ENCODE assay signal across 1 cellular context in genomic region chr7:100247152-100247757, GRCh38.
TF ChIP-seq lines count a peak whose summit lies in the region.

No MANE protein-coding gene starts in this region.

TF ChIP-seq in HepG2, 621 proteins besides CTCF, POLR2A, EP300 and RAD21 (continued from another document):
- TF ChIP-seq NR2F6 (IDR thresholded peaks at IDR 0.05) (peak; percentile 51; the same call in 1 of the 2 replicates), NR2F6 (CRISPR knock-in tag; IDR thresholded peaks at IDR 0.05) (peak; percentile 74), ZMAT3 (CRISPR knock-in tag; conservative IDR thresholded peaks at IDR 0.05) (no peak), ZNF547 (CRISPR knock-in tag; IDR thresholded peaks at IDR 0.05) (no peak), KDM6A (CRISPR knock-in tag; IDR thresholded peaks at IDR 0.05; ENCODE audit: low read depth) (0 out of 2 replicates have a peak, but pooled peaks have one; percentile 36), ZNF484 (CRISPR knock-in tag; IDR thresholded peaks at IDR 0.05; ENCODE audit: borderline replicate concordance, low read depth) (no peak), SOX6 (IDR thresholded peaks at IDR 0.05) (no peak), SOX6 (CRISPR knock-in tag; IDR thresholded peaks at IDR 0.05) (peak; percentile 74), KMT2B (CRISPR knock-in tag; IDR thresholded peaks at IDR 0.05) (0 out of 2 replicates have a peak, but pooled peaks have one; percentile 42), MED1 (CRISPR knock-in tag; IDR thresholded peaks at IDR 0.05) (peak; percentile 64), LCORL (IDR thresholded peaks at IDR 0.05) (no peak), LCORL (CRISPR knock-in tag; IDR thresholded peaks at IDR 0.05) (peak; percentile 73), ZNF343 (CRISPR knock-in tag; IDR thresholded peaks at IDR 0.05) (0 out of 2 replicates have a peak, but pooled peaks have one; percentile 50), ETS1 (CRISPR knock-in tag; IDR thresholded peaks at IDR 0.05) (no peak), CREM (IDR thresholded peaks at IDR 0.05) (peak; percentile 34; the same call in 1 of the 2 replicates), CREM (CRISPR knock-in tag; IDR thresholded peaks at IDR 0.05) (no peak), E2F1 (CRISPR knock-in tag; IDR thresholded peaks at IDR 0.05) (no peak), ZNF263 (CRISPR knock-in tag; IDR thresholded peaks at IDR 0.05) (0 out of 2 replicates have a peak, but pooled peaks have one; percentile 21), ZNF296 (CRISPR knock-in tag; conservative IDR thresholded peaks at IDR 0.05) (no peak), ZBTB2 (CRISPR knock-in tag; IDR thresholded peaks at IDR 0.05; ENCODE audit: low read depth) (no peak), ZNF609 (CRISPR knock-in tag; IDR thresholded peaks at IDR 0.05; ENCODE audit: borderline replicate concordance) (peak; percentile 52; the same call in 1 of the 2 replicates), SAP130 (CRISPR knock-in tag; IDR thresholded peaks at IDR 0.05; ENCODE audit: low read depth) (peak; percentile 88), FOSL2 (CRISPR knock-in tag; IDR thresholded peaks at IDR 0.05) (peak; percentile 92), ADNP (CRISPR knock-in tag; IDR thresholded peaks at IDR 0.05) (0 out of 2 replicates have a peak, but pooled peaks have one; percentile 37), ZNF17 (CRISPR knock-in tag; IDR thresholded peaks at IDR 0.05) (no peak), GFI1 (CRISPR knock-in tag; IDR thresholded peaks at IDR 0.05; ENCODE audit: borderline replicate concordance) (no peak), FOXA3 (CRISPR knock-in tag; IDR thresholded peaks at IDR 0.05) (peak; percentile 95)
TF ChIP-seq in HepG2: peak in this region for 111.
